In genomic region chr3:9396632-9397330, GRCh38 we compare ENCODE assay signal across 8 cellular contexts. TPM values are rescaled to one million over a fixed set of nuclear protein-coding genes. Genes with fewer than 3 reads are reported as not detected.
DNase-seq lines count a peak whose midpoint lies in the region; ATAC-seq and TF ChIP-seq lines count a peak whose summit lies in the region.

No MANE protein-coding gene starts in this region.

- ATAC-seq in GM19397 (IDR thresholded peaks at IDR 0.05; ENCODE audit: unreplicated experiment) = peak; percentile 71
- ATAC-seq in HG03565 (IDR thresholded peaks at IDR 0.05; ENCODE audit: unreplicated experiment) = peak; percentile 68
- peak; percentile 84 for ATAC-seq in left lung

- H3K27ac ChIP-seq in C4-2B (peak overlapping the region; percentile 98), left lung (peak overlapping the region; percentile 95 to 98)

- DNase-seq in NCI-H748 treated with DMSO at 0.1 percent for 48 hours (lab: John Stamatoyannopoulos, UW) (peak; percentile 86), dermis blood vessel endothelial cell (peak; percentile 100), left lung (peak; percentile 98 to 99)
- peak; percentile 97 to 98 for DNase-seq in activated CD4-positive, alpha-beta T cell treated with anti-CD3 and anti-CD28 coated beads, Interleukin-2, amount 50 U/mL, for 4 hours
- peak; percentile 96 for DNase-seq in stimulated activated CD4-positive, alpha-beta T cell treated with anti-CD3 and anti-CD28 coated beads, Interleukin-2, amount 100 ng/mL, for 4 hours (ENCODE audit: low read depth)

- no peak for TF ChIP-seq CTCF in C4-2B (conservative IDR thresholded peaks at IDR 0.05)
- no peak for TF ChIP-seq CTCF in left lung (IDR thresholded peaks at IDR 0.05)

- no peaks in the 10 kb centered on the region for H3K9me3 ChIP-seq in left lung

- H3K27me3 ChIP-seq in left lung = no peaks in the 10 kb centered on the region

- intact Hi-C loops in left lung (cut with DNase I) = loop anchor here in 1 of 2 donors (10.0 kb wide), 1 partner anchor 48 kb away; no protein-coding TSS in a partner anchor

- H3K36me3 ChIP-seq in left lung = peaks cover 0 to 20% of the 10 kb centered on the region in 2 donors

- peak overlapping the region; percentile 53 to 85 for H3K4me3 ChIP-seq in left lung

- peaks cover 43 to 75% of the 10 kb centered on the region in 2 donors for H3K4me1 ChIP-seq in left lung

RNA-seq across cellular contexts. Expression of gene SETD5, which starts 0.6 kb away (rescaled TPM):
- total RNA-seq in dermis blood vessel endothelial cell (48.0 and 73.4 TPM in 2 replicates), left lung (100 to 1,000 TPM in 1 of 2 donors, 10 to 100 TPM in 1; 82.2 to 113 TPM)

RNA-seq across cellular contexts. Expression of gene THUMPD3, which starts 33.9 kb away (rescaled TPM):
- total RNA-seq in dermis blood vessel endothelial cell = 23.5 and 30.9 TPM in 2 replicates
- 10 to 100 TPM; 32.2 to 35.4 TPM for total RNA-seq in left lung

Comparison
In these comparisons a context has a peak if more than half of its experiments do, and no peak if none do; other contexts are left out.
1. Peak in every context shown above with its lines: DNase-seq, ATAC-seq, H3K4me3 ChIP-seq and H3K27ac ChIP-seq.